9 cellular contexts compared by ENCODE assay signal in genomic region chr1:21539933-21540332, GRCh38. TPM values are rescaled to one million over a fixed set of nuclear protein-coding genes. Genes with fewer than 3 reads are reported as not detected.
DNase-seq lines count a peak whose midpoint lies in the region; ATAC-seq and TF ChIP-seq lines count a peak whose summit lies in the region.
"Had no signal": no experiment of that assay in that cellular context is flagged by ENCODE, and none has a peak within 500 bp of the region (broad histone marks: within the 10 kb centered on the region; RNA-seq: fewer than 3 reads in every experiment).

No MANE protein-coding gene starts in this region.

- H3K4me3 ChIP-seq in SJSA1 (no peak overlapping the region), fibroblast of villous mesenchyme (ENCODE audit: low read depth, low read length) (no peak overlapping the region), stomach (no peak overlapping the region)

- H3K27ac ChIP-seq in SJSA1 = peak overlapping the region; percentile 89
- H3K27ac ChIP-seq in stomach = no peak overlapping the region
- H3K27ac ChIP-seq: C4-2B had no signal

- intact Hi-C loops in stomach (cut with DNase I; ENCODE audit: low total_unique reads) = no loop called here

- ATAC-seq in GM18858 (IDR thresholded peaks at IDR 0.05; ENCODE audit: unreplicated experiment) = no peak
- ATAC-seq in GM19395 (IDR thresholded peaks at IDR 0.05; ENCODE audit: unreplicated experiment) = no peak

- no peak for TF ChIP-seq POLR2A in stomach (IDR thresholded peaks at IDR 0.05)

- no peaks in the 10 kb centered on the region for H3K27me3 ChIP-seq in SJSA1 (replicated peaks)
- peaks cover 0 to 20% (median 0%) of the 10 kb centered on the region in 3 donors for H3K27me3 ChIP-seq in stomach

- peak; percentile 29 to 63 for DNase-seq in SHP77 (lab: John Stamatoyannopoulos, UW)
- DNase-seq in SHP77 treated with DMSO at 0.1 percent for 48 hours (lab: John Stamatoyannopoulos, UW) = no peak
- peak; percentile 48 to 61 for DNase-seq in SJSA1 (ENCODE audit: low read depth in 1 of 2, low spot score in 2 of 2)
- no peak for DNase-seq in fibroblast of villous mesenchyme (ENCODE audit: low read depth)
- peak; percentile 36 for DNase-seq in stomach
- DNase-seq in activated CD4-positive, CD25-positive, alpha-beta regulatory T cell treated with anti-CD3 and anti-CD28 coated beads, Interleukin-2, amount 50 U/mL, for 72 hours = no peak

- H3K4me1 ChIP-seq in SJSA1 (replicated peaks) (peaks cover 92% of the 10 kb centered on the region), stomach (peaks cover 0 to 24% (median 11%) of the 10 kb centered on the region in 4 donors)

- TF ChIP-seq EP300 in stomach (IDR thresholded peaks at IDR 0.05) = no peak

- WGBS in stomach, 5 donors = 65 to 81% (median 78%) methylated on average over 11 to 13 of the region's 13 CpGs

- peak; percentile 37 for TF ChIP-seq CTCF in fibroblast of villous mesenchyme (IDR thresholded peaks at IDR 0.05; ENCODE audit: insufficient read depth, low read depth, low read length)
- TF ChIP-seq CTCF in stomach (IDR thresholded peaks at IDR 0.05) = no peak

- H3K36me3 ChIP-seq in SJSA1 (peaks cover 41% of the 10 kb centered on the region), stomach (no peaks in the 10 kb centered on the region)

- H3K9me3 ChIP-seq in SJSA1 (replicated peaks) = no peaks in the 10 kb centered on the region
- H3K9me3 ChIP-seq in stomach = no peaks in the 10 kb centered on the region

RNA-seq across cellular contexts. Expression of gene ALPL, which starts 30.7 kb away (rescaled TPM):
- total RNA-seq in SJSA1 (2014; rRNA removed; shearing (Covaris generic)) = 269 and 410 TPM in 2 replicates
- total RNA-seq in fibroblast of villous mesenchyme (1.3 and 1.7 TPM in 2 replicates), stomach (10 to 100 TPM in 1 of 5 donors, 1 to 10 TPM in 2, not detected in 2; 2.9 to 12.0 (median 3.5) TPM)
- polyA plus RNA-seq in stomach = 10 to 100 TPM in 2 of 3 donors, 1 to 10 TPM in 1; 2.9 to 11.3 (median 10.5) TPM

Comparison
In these comparisons a context has a peak if more than half of its experiments do, and no peak if none do; other contexts are left out.
1. DNase-seq: peak in SHP77 (2 of 2), SJSA1 (2 of 2) and stomach (single experiment); none in SHP77 treated with DMSO at 0.1 percent for 48 hours (single experiment), fibroblast of villous mesenchyme (single experiment) and activated CD4-positive, CD25-positive, alpha-beta regulatory T cell treated with anti-CD3 and anti-CD28 coated beads, Interleukin-2, amount 50 U/mL, for 72 hours (single experiment).
2. RNA of gene ALPL, which starts 30.7 kb away (total RNA-seq): 269 to 410 TPM in SJSA1; 2.9 to 12.0 TPM in stomach and 1.3 to 1.7 TPM in fibroblast of villous mesenchyme; every median in the first group is over 10 times any median in the second.